ENCODE assay signal across 19 cellular contexts in genomic region chr15:98611031-98611430, GRCh38. TPM values are rescaled to one million over a fixed set of nuclear protein-coding genes. Genes with fewer than 3 reads are reported as not detected.
DNase-seq lines count a peak whose midpoint lies in the region; ATAC-seq and TF ChIP-seq lines count a peak whose summit lies in the region.
"Had no signal": no experiment of that assay in that cellular context is flagged by ENCODE, and none has a peak within 500 bp of the region (broad histone marks: within the 10 kb centered on the region; RNA-seq: fewer than 3 reads in every experiment).

No MANE protein-coding gene starts in this region.

- no peaks in the 10 kb centered on the region for H3K27me3 ChIP-seq in body of pancreas
- H3K27me3 ChIP-seq in esophagus muscularis mucosa = peaks cover 0 to 13% (median 0%) of the 10 kb centered on the region in 4 donors

- no peak overlapping the region for H3K4me3 ChIP-seq in body of pancreas
- no peak overlapping the region for H3K4me3 ChIP-seq in esophagus muscularis mucosa

- no peak for TF ChIP-seq POLR2A in body of pancreas (IDR thresholded peaks at IDR 0.05)
- no peak for TF ChIP-seq POLR2A in esophagus muscularis mucosa (IDR thresholded peaks at IDR 0.05; ENCODE audit: low read depth)

- H3K4me1 Mint-ChIP-seq in activated CD4-positive, alpha-beta T cell treated with anti-CD3 and anti-CD28 coated beads, Interleukin-2, amount 10 ng/mL, durations not matched to agents 24 days and 14 days = peaks cover 6% of the 10 kb centered on the region
- no peaks in the 10 kb centered on the region for H3K4me1 Mint-ChIP-seq in stimulated activated naive B cell treated with anti-CD40 and anti-IgM and Interleukin-4, amounts not matched to agents 10 μg/mL and 1 μg/mL and 100 μg/mL, for 72 hours
- H3K4me1 Mint-ChIP-seq: B cell had no signal

- H3K4me1 ChIP-seq in body of pancreas (peaks cover 49% of the 10 kb centered on the region), esophagus muscularis mucosa (no peaks in the 10 kb centered on the region)

- H3K4me3 Mint-ChIP-seq in activated CD4-positive, alpha-beta T cell treated with anti-CD3 and anti-CD28 coated beads, Interleukin-2, amount 10 ng/mL, durations not matched to agents 24 days and 14 days = no peak overlapping the region
- no peak overlapping the region for H3K4me3 Mint-ChIP-seq in stimulated activated naive B cell treated with anti-CD40 and anti-IgM and Interleukin-4, amounts not matched to agents 10 μg/mL and 1 μg/mL and 100 μg/mL, for 72 hours
- H3K4me3 Mint-ChIP-seq: B cell, CD14-positive monocyte had no signal

- TF ChIP-seq EP300 in esophagus muscularis mucosa (IDR thresholded peaks at IDR 0.05) = no peak

- no peaks in the 10 kb centered on the region for H3K36me3 Mint-ChIP-seq in activated CD4-positive, alpha-beta T cell treated with anti-CD3 and anti-CD28 coated beads, Interleukin-2, amount 10 ng/mL, durations not matched to agents 24 days and 14 days (ENCODE audit: low read depth)
- no peaks in the 10 kb centered on the region for H3K36me3 Mint-ChIP-seq in stimulated activated naive B cell treated with anti-CD40 and anti-IgM and Interleukin-4, amounts not matched to agents 10 μg/mL and 1 μg/mL and 100 μg/mL, for 72 hours
- H3K36me3 Mint-ChIP-seq: CD14-positive monocyte had no signal

- TF ChIP-seq CTCF in body of pancreas (IDR thresholded peaks at IDR 0.05) (no peak), esophagus muscularis mucosa (IDR thresholded peaks at IDR 0.05) (no peak)

- peak; percentile 32 for DNase-seq in activated CD4-positive, alpha-beta T cell treated with anti-CD3 and anti-CD28 coated beads, Interleukin-2, amount 10 ng/mL, durations not matched to agents 24 days and 14 days
- DNase-seq in activated CD4-positive, alpha-beta T cell treated with anti-CD3 and anti-CD28 coated beads for 48 hours = no peak
- peak in 2 of 4 donors; percentile 30 to 33 for DNase-seq in body of pancreas
- peak; percentile 80 for DNase-seq in esophagus muscularis mucosa (ENCODE audit: extremely low spot score)
- DNase-seq in stimulated activated naive B cell treated with anti-CD40 and anti-IgM and Interleukin-4, amounts not matched to agents 10 μg/mL and 1 μg/mL and 100 μg/mL, for 72 hours = no peak
- no peak for DNase-seq in left lobe of liver (ENCODE audit: low spot score)
- DNase-seq in DMS153 (lab: John Stamatoyannopoulos, UW) = no peak
- DNase-seq in activated CD8-positive, alpha-beta memory T cell treated with anti-CD3 and anti-CD28 coated beads, Interleukin-2, amount 50 U/mL, for 4 hours = no peak
- DNase-seq: 8988T, DMS79, KG1, MV-4-11, NCI-H1694, NCI-H2171, NCI-H526, OCI-M1, SHP77 had no signal

- no peaks in the 10 kb centered on the region for H3K9me3 ChIP-seq in body of pancreas
- no peaks in the 10 kb centered on the region for H3K9me3 ChIP-seq in esophagus muscularis mucosa

- intact Hi-C loops in activated CD4-positive, alpha-beta T cell treated with anti-CD3 and anti-CD28 coated beads, Interleukin-2, amount 10 ng/mL, durations not matched to agents 24 days and 14 days (cut with micrococcal nuclease) = no loop called here
- intact Hi-C loops in body of pancreas (cut with DNase I) = no loop called here
- intact Hi-C loops in esophagus muscularis mucosa (cut with DNase I) = no loop called here

- peak overlapping the region in 3 of 4 donors; percentile 67 to 81 (median 73) for H3K27ac ChIP-seq in body of pancreas
- H3K27ac ChIP-seq in esophagus muscularis mucosa (replicated peaks in 1 of 4) = no peak overlapping the region

- H3K9me3 Mint-ChIP-seq in activated CD4-positive, alpha-beta T cell treated with anti-CD3 and anti-CD28 coated beads, Interleukin-2, amount 10 ng/mL, durations not matched to agents 24 days and 14 days = no peaks in the 10 kb centered on the region
- H3K9me3 Mint-ChIP-seq in stimulated activated naive B cell treated with anti-CD40 and anti-IgM and Interleukin-4, amounts not matched to agents 10 μg/mL and 1 μg/mL and 100 μg/mL, for 72 hours = no peaks in the 10 kb centered on the region

- no peak overlapping the region for H3K27ac Mint-ChIP-seq in activated CD4-positive, alpha-beta T cell treated with anti-CD3 and anti-CD28 coated beads, Interleukin-2, amount 10 ng/mL, durations not matched to agents 24 days and 14 days
- H3K27ac Mint-ChIP-seq in stimulated activated naive B cell treated with anti-CD40 and anti-IgM and Interleukin-4, amounts not matched to agents 10 μg/mL and 1 μg/mL and 100 μg/mL, for 72 hours = peak overlapping the region; percentile 31
- H3K27ac Mint-ChIP-seq: B cell, CD14-positive monocyte had no signal

- H3K36me3 ChIP-seq in body of pancreas (replicated peaks in 1 of 2; ENCODE audit: insufficient read depth in 1 of 2, low read depth in 2 of 2) = no peaks in the 10 kb centered on the region
- no peaks in the 10 kb centered on the region for H3K36me3 ChIP-seq in esophagus muscularis mucosa

- ATAC-seq in body of pancreas (no peak), left lobe of liver (no peak)
- ATAC-seq in stimulated activated naive B cell treated with anti-CD40 and anti-IgM and Interleukin-4, amounts not matched to agents 10 μg/mL and 1 μg/mL and 100 μg/mL, for 72 hours (replicated peaks) = no peak

- 36 to 60% methylated on average over 1 to 4 of the region's 4 CpGs for WGBS in body of pancreas, 2 donors
- WGBS in esophagus muscularis mucosa = 44% methylated on average over 3 of the region's 4 CpGs

- peaks cover 3% of the 10 kb centered on the region for H3K27me3 Mint-ChIP-seq in activated CD4-positive, alpha-beta T cell treated with anti-CD3 and anti-CD28 coated beads, Interleukin-2, amount 10 ng/mL, durations not matched to agents 24 days and 14 days
- H3K27me3 Mint-ChIP-seq in stimulated activated naive B cell treated with anti-CD40 and anti-IgM and Interleukin-4, amounts not matched to agents 10 μg/mL and 1 μg/mL and 100 μg/mL, for 72 hours = peaks cover 9 to 16% of the 10 kb centered on the region in 2 donors

RNA-seq across cellular contexts. Expression of gene IGF1R, which starts 37.3 kb away (rescaled TPM):
- total RNA-seq in activated CD4-positive, alpha-beta T cell treated with anti-CD3 and anti-CD28 coated beads, Interleukin-2, amount 10 ng/mL, durations not matched to agents 24 days and 14 days = 35.3 and 36.6 TPM in 2 replicates
- total RNA-seq in body of pancreas (10 to 100 TPM; 34.8 to 55.7 TPM), esophagus muscularis mucosa (10 to 100 TPM; 33.6 to 95.3 (median 49.7) TPM), left lobe of liver (3.3 TPM)

Comparison
In these comparisons a context has a peak if more than half of its experiments do, and no peak if none do; other contexts are left out.
1. DNase-seq: peak in activated CD4-positive, alpha-beta T cell treated with anti-CD3 and anti-CD28 coated beads, Interleukin-2, amount 10 ng/mL, durations not matched to agents 24 days and 14 days (single experiment) and esophagus muscularis mucosa (single experiment); none in activated CD4-positive, alpha-beta T cell treated with anti-CD3 and anti-CD28 coated beads for 48 hours (single experiment), stimulated activated naive B cell treated with anti-CD40 and anti-IgM and Interleukin-4, amounts not matched to agents 10 μg/mL and 1 μg/mL and 100 μg/mL, for 72 hours (single experiment), left lobe of liver (single experiment), DMS153 (single experiment) and activated CD8-positive, alpha-beta memory T cell treated with anti-CD3 and anti-CD28 coated beads, Interleukin-2, amount 50 U/mL, for 4 hours (single experiment).
2. H3K27ac ChIP-seq: peak in body of pancreas (3 of 4); none in esophagus muscularis mucosa (0 of 4).